Comparison of ENCODE assay signal across 1 cellular context in genomic region chr1:234619794-234620247, GRCh38.
A peak's percentile ranks its signal among the peaks of the same experiment; 100 is the strongest.
TF ChIP-seq lines count a peak whose summit lies in the region.

No MANE protein-coding gene starts in this region.

TF ChIP-seq in HepG2, 621 proteins besides CTCF, POLR2A, EP300 and RAD21 (continued from another document and continues in another):
- TF ChIP-seq SMAD1 (CRISPR knock-in tag; IDR thresholded peaks at IDR 0.05; ENCODE audit: borderline replicate concordance, low read depth): no peak
- no peak for TF ChIP-seq ZNF484 (CRISPR knock-in tag; IDR thresholded peaks at IDR 0.05; ENCODE audit: borderline replicate concordance, low read depth)
- TF ChIP-seq ZNF407 (CRISPR knock-in tag; IDR thresholded peaks at IDR 0.05; ENCODE audit: not compliant biosample characterization): no peak
- no peak for TF ChIP-seq NR3C1 (CRISPR knock-in tag; IDR thresholded peaks at IDR 0.05)
- TF ChIP-seq ZFP62 (CRISPR knock-in tag; IDR thresholded peaks at IDR 0.05): no peak
- no peak for TF ChIP-seq ZNF343 (CRISPR knock-in tag; IDR thresholded peaks at IDR 0.05)
- TF ChIP-seq ZNF75D (CRISPR knock-in tag; IDR thresholded peaks at IDR 0.05; ENCODE audit: borderline replicate concordance): no peak
- no peak for TF ChIP-seq NR2F2 (IDR thresholded peaks at IDR 0.05; ENCODE audit: borderline replicate concordance, low read depth)
- TF ChIP-seq, protein P1, sequence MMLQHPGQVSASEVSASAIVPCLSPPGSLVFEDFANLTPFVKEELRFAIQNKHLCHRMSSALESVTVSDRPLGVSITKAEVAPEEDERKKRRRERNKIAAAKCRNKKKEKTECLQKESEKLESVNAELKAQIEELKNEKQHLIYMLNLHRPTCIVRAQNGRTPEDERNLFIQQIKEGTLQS (CRISPR knock-in tag; IDR thresholded peaks at IDR 0.05): no peak
- TF ChIP-seq TAF1 (CRISPR knock-in tag; IDR thresholded peaks at IDR 0.05): peak; percentile 41; the same call in 1 of the 2 replicates
- TF ChIP-seq, protein P2, sequence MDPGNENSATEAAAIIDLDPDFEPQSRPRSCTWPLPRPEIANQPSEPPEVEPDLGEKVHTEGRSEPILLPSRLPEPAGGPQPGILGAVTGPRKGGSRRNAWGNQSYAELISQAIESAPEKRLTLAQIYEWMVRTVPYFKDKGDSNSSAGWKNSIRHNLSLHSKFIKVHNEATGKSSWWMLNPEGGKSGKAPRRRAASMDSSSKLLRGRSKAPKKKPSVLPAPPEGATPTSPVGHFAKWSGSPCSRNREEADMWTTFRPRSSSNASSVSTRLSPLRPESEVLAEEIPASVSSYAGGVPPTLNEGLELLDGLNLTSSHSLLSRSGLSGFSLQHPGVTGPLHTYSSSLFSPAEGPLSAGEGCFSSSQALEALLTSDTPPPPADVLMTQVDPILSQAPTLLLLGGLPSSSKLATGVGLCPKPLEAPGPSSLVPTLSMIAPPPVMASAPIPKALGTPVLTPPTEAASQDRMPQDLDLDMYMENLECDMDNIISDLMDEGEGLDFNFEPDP (CRISPR knock-in tag; conservative IDR thresholded peaks at IDR 0.05): no peak
- TF ChIP-seq, protein P3, sequence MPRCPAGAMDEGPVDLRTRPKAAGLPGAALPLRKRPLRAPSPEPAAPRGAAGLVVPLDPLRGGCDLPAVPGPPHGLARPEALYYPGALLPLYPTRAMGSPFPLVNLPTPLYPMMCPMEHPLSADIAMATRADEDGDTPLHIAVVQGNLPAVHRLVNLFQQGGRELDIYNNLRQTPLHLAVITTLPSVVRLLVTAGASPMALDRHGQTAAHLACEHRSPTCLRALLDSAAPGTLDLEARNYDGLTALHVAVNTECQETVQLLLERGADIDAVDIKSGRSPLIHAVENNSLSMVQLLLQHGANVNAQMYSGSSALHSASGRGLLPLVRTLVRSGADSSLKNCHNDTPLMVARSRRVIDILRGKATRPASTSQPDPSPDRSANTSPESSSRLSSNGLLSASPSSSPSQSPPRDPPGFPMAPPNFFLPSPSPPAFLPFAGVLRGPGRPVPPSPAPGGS (CRISPR knock-in tag; IDR thresholded peaks at IDR 0.05): no peak
- TF ChIP-seq MYNN (CRISPR knock-in tag; IDR thresholded peaks at IDR 0.05; ENCODE audit: low read depth): no peak
- peak; percentile 75; the same call in 1 of the 2 replicates for TF ChIP-seq MIER3 (CRISPR knock-in tag; IDR thresholded peaks at IDR 0.05; ENCODE audit: borderline replicate concordance)
- TF ChIP-seq, protein P4, sequence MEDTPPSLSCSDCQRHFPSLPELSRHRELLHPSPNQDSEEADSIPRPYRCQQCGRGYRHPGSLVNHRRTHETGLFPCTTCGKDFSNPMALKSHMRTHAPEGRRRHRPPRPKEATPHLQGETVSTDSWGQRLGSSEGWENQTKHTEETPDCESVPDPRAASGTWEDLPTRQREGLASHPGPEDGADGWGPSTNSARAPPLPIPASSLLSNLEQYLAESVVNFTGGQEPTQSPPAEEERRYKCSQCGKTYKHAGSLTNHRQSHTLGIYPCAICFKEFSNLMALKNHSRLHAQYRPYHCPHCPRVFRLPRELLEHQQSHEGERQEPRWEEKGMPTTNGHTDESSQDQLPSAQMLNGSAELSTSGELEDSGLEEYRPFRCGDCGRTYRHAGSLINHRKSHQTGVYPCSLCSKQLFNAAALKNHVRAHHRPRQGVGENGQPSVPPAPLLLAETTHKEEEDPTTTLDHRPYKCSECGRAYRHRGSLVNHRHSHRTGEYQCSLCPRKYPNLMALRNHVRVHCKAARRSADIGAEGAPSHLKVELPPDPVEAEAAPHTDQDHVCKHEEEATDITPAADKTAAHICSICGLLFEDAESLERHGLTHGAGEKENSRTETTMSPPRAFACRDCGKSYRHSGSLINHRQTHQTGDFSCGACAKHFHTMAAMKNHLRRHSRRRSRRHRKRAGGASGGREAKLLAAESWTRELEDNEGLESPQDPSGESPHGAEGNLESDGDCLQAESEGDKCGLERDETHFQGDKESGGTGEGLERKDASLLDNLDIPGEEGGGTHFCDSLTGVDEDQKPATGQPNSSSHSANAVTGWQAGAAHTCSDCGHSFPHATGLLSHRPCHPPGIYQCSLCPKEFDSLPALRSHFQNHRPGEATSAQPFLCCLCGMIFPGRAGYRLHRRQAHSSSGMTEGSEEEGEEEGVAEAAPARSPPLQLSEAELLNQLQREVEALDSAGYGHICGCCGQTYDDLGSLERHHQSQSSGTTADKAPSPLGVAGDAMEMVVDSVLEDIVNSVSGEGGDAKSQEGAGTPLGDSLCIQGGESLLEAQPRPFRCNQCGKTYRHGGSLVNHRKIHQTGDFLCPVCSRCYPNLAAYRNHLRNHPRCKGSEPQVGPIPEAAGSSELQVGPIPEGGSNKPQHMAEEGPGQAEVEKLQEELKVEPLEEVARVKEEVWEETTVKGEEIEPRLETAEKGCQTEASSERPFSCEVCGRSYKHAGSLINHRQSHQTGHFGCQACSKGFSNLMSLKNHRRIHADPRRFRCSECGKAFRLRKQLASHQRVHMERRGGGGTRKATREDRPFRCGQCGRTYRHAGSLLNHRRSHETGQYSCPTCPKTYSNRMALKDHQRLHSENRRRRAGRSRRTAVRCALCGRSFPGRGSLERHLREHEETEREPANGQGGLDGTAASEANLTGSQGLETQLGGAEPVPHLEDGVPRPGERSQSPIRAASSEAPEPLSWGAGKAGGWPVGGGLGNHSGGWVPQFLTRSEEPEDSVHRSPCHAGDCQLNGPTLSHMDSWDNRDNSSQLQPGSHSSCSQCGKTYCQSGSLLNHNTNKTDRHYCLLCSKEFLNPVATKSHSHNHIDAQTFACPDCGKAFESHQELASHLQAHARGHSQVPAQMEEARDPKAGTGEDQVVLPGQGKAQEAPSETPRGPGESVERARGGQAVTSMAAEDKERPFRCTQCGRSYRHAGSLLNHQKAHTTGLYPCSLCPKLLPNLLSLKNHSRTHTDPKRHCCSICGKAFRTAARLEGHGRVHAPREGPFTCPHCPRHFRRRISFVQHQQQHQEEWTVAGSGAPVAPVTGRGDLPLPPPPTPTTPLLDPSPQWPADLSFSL (CRISPR knock-in tag; IDR thresholded peaks at IDR 0.05): no peak
- TF ChIP-seq MXD4 (CRISPR knock-in tag; IDR thresholded peaks at IDR 0.05): no peak
- no peak for TF ChIP-seq TIGD3 (CRISPR knock-in tag; IDR thresholded peaks at IDR 0.05; ENCODE audit: borderline replicate concordance)
- peak; percentile 85; the same call in 1 of the 2 replicates for TF ChIP-seq MEF2D (CRISPR knock-in tag; IDR thresholded peaks at IDR 0.05)
- no peak for TF ChIP-seq ZBTB8A (CRISPR knock-in tag; IDR thresholded peaks at IDR 0.05; ENCODE audit: borderline replicate concordance, low read depth)
- peak; percentile 94 for TF ChIP-seq BCL6 (CRISPR knock-in tag; IDR thresholded peaks at IDR 0.05)
- TF ChIP-seq ZNF550 (CRISPR knock-in tag; IDR thresholded peaks at IDR 0.05; ENCODE audit: borderline replicate concordance): no peak
- TF ChIP-seq RFXANK (CRISPR knock-in tag; IDR thresholded peaks at IDR 0.05): no peak
- TF ChIP-seq MIXL1 (CRISPR knock-in tag; IDR thresholded peaks at IDR 0.05): peak; percentile 98
- 0 out of 2 replicates have a peak, but pooled peaks have one; percentile 32 for TF ChIP-seq ZNF335 (CRISPR knock-in tag; IDR thresholded peaks at IDR 0.05)
- no peak for TF ChIP-seq ZKSCAN1 (IDR thresholded peaks at IDR 0.05; ENCODE audit: low read length)
- peak in 1 of 2 experiments; percentile 81; a peak in 2 of 4 replicates for TF ChIP-seq ATF4 (CRISPR knock-in tag; IDR thresholded peaks at IDR 0.05)
- TF ChIP-seq ZNF337 (CRISPR knock-in tag; IDR thresholded peaks at IDR 0.05; ENCODE audit: borderline replicate concordance, low read depth): no peak
- no peak for TF ChIP-seq ZNF160 (CRISPR knock-in tag; IDR thresholded peaks at IDR 0.05)
- no peak for TF ChIP-seq CAMTA2 (CRISPR knock-in tag; IDR thresholded peaks at IDR 0.05; ENCODE audit: borderline replicate concordance)
- TF ChIP-seq IRF2 (CRISPR knock-in tag; IDR thresholded peaks at IDR 0.05): peak; percentile 63; the same call in 1 of the 2 replicates
- peak; percentile 83 for TF ChIP-seq RARA (CRISPR knock-in tag; IDR thresholded peaks at IDR 0.05)
- no peak for TF ChIP-seq CHD2 (IDR thresholded peaks at IDR 0.05; ENCODE audit: low read depth, low read length)
- no peak for TF ChIP-seq ZNF777 (CRISPR knock-in tag; IDR thresholded peaks at IDR 0.05)
- TF ChIP-seq, protein P5, sequence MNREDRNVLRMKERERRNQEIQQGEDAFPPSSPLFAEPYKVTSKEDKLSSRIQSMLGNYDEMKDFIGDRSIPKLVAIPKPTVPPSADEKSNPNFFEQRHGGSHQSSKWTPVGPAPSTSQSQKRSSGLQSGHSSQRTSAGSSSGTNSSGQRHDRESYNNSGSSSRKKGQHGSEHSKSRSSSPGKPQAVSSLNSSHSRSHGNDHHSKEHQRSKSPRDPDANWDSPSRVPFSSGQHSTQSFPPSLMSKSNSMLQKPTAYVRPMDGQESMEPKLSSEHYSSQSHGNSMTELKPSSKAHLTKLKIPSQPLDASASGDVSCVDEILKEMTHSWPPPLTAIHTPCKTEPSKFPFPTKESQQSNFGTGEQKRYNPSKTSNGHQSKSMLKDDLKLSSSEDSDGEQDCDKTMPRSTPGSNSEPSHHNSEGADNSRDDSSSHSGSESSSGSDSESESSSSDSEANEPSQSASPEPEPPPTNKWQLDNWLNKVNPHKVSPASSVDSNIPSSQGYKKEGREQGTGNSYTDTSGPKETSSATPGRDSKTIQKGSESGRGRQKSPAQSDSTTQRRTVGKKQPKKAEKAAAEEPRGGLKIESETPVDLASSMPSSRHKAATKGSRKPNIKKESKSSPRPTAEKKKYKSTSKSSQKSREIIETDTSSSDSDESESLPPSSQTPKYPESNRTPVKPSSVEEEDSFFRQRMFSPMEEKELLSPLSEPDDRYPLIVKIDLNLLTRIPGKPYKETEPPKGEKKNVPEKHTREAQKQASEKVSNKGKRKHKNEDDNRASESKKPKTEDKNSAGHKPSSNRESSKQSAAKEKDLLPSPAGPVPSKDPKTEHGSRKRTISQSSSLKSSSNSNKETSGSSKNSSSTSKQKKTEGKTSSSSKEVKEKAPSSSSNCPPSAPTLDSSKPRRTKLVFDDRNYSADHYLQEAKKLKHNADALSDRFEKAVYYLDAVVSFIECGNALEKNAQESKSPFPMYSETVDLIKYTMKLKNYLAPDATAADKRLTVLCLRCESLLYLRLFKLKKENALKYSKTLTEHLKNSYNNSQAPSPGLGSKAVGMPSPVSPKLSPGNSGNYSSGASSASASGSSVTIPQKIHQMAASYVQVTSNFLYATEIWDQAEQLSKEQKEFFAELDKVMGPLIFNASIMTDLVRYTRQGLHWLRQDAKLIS (CRISPR knock-in tag; IDR thresholded peaks at IDR 0.05): no peak; the same call in 1 of the 2 replicates
- TF ChIP-seq HOXA3 (CRISPR knock-in tag; IDR thresholded peaks at IDR 0.05): no peak
